ENCODE assay signal across 24 cellular contexts in genomic region chr5:54722846-54723433, GRCh38.
DNase-seq lines count a peak whose midpoint lies in the region; ATAC-seq, FAIRE-seq and TF ChIP-seq lines count a peak whose summit lies in the region.
"Had no signal": no experiment of that assay in that cellular context is flagged by ENCODE, and none has a peak within 500 bp of the region (broad histone marks: within the 10 kb centered on the region; RNA-seq: fewer than 3 reads in every experiment).

No MANE protein-coding gene starts in this region.

- H2BK5ac ChIP-seq in IMR-90 (ENCODE audit: low read depth, low read length, poor library complexity, severe bottlenecking) = peak overlapping the region; percentile 87
- H2BK5ac ChIP-seq in mesenchymal stem cell (ENCODE audit: low read depth, low read length, poor library complexity, severe bottlenecking) = no peak overlapping the region

- no peak for TF ChIP-seq CTCF in A673 (conservative IDR thresholded peaks at IDR 0.05; ENCODE audit: low read depth, low read length)
- no peak for TF ChIP-seq CTCF in IMR-90 (conservative IDR thresholded peaks at IDR 0.05; ENCODE audit: low read depth, low read length)
- TF ChIP-seq CTCF in bronchial epithelial cell (IDR thresholded peaks at IDR 0.05; ENCODE audit: insufficient read depth, low read length, severe bottlenecking) = no peak
- TF ChIP-seq CTCF in PC-9 (conservative IDR thresholded peaks at IDR 0.05) = no peak

- ATAC-seq in IMR-90 (ENCODE audit: low read depth) = peak; percentile 58
- no peak for ATAC-seq in GM19351 (IDR thresholded peaks at IDR 0.05; ENCODE audit: unreplicated experiment)
- ATAC-seq: activated CD8-positive, alpha-beta T cell treated with anti-CD3 and anti-CD28 coated beads, Interleukin-2, amount 10 ng/mL, durations not matched to agents 7 days and 5 days; K562; lower lobe of right lung had no signal

- H3K79me1 ChIP-seq in IMR-90 (ENCODE audit: low read depth in 1 of 2, low read length in 2 of 2) = peaks cover 0 to 12% of the 10 kb centered on the region in 2 experiments; a peak in 1 of 4 replicates
- H3K79me1 ChIP-seq in mesenchymal stem cell (replicated peaks; ENCODE audit: low read length, poor library complexity, severe bottlenecking) = no peaks in the 10 kb centered on the region

- no peaks in the 10 kb centered on the region for H3K36me3 ChIP-seq in A673 (ENCODE audit: insufficient read depth, low read length, poor library complexity, severe bottlenecking)
- no peaks in the 10 kb centered on the region for H3K36me3 ChIP-seq in IMR-90 (ENCODE audit: control insufficient read depth, insufficient read depth, low read length)
- H3K36me3 ChIP-seq in bronchial epithelial cell (ENCODE audit: control insufficient read depth, insufficient read depth, low read length) = no peaks in the 10 kb centered on the region
- H3K36me3 ChIP-seq in mesenchymal stem cell (ENCODE audit: control insufficient read depth in 1 of 2, insufficient read depth in 2 of 2, low read depth in 1 of 2, low read length in 2 of 2) = no peaks in the 10 kb centered on the region
- H3K36me3 ChIP-seq in PC-9 (ENCODE audit: low read depth) = no peaks in the 10 kb centered on the region
- H3K36me3 ChIP-seq: lower lobe of right lung had no signal

- H4K5ac ChIP-seq in IMR-90 (ENCODE audit: low read depth, low read length) = peak overlapping the region; percentile 60; the same call in 1 of the 2 replicates

- H2BK15ac ChIP-seq in IMR-90 (ENCODE audit: low read depth, low read length) (peak overlapping the region; percentile 97; the same call in 2 of the 3 replicates), mesenchymal stem cell (ENCODE audit: low read depth, poor library complexity, severe bottlenecking) (no peak overlapping the region)

- in situ Hi-C loops in IMR-90 (cut with MboI; ENCODE audit: low sequenced_read_pairs) = no loop called here

- TF ChIP-seq POLR2A in IMR-90 (IDR thresholded peaks at IDR 0.05; ENCODE audit: low read depth, low read length) = no peak

- CTCF ChIA-PET in A673 (lab: Charles Lee) (interaction anchor here (0.6 to 1.2 kb wide), 4 partner anchors 122 to 479 kb away, joined by 4 to 14 read pairs (median 5); no protein-coding TSS in a partner anchor), IMR-90 (lab: Yijun Ruan, JAX) (no interaction called here), PC-9 (lab: Charles Lee) (no interaction called here)

- peak overlapping the region; percentile 81 for H2BK20ac ChIP-seq in IMR-90 (ENCODE audit: low read depth, low read length)

- H3K79me2 ChIP-seq in PC-9 (ENCODE audit: low read depth) = no peaks in the 10 kb centered on the region

- no peaks in the 10 kb centered on the region for H4K20me1 ChIP-seq in IMR-90 (ENCODE audit: insufficient read depth, low read length)
- H4K20me1 ChIP-seq in PC-9 (ENCODE audit: insufficient read depth) = no peaks in the 10 kb centered on the region

- FAIRE-seq in bronchial epithelial cell (lab: Jason Lieb, UNC) = no peak
- FAIRE-seq: K562, urothelium cell line had no signal

- peak overlapping the region; percentile 59 to 69; a peak in 3 of 4 replicates for H4K8ac ChIP-seq in IMR-90 (ENCODE audit: low read depth in 2 of 2, low read length in 2 of 2)
- no peak overlapping the region for H4K8ac ChIP-seq in mesenchymal stem cell (ENCODE audit: low read length)

- H2BK12ac ChIP-seq in mesenchymal stem cell (ENCODE audit: low read length in 2 of 2) = no peak overlapping the region

- no peak overlapping the region for H3K4me3 ChIP-seq in A673 (ENCODE audit: low read depth, low read length, poor library complexity, severe bottlenecking)
- no peak overlapping the region for H3K4me3 ChIP-seq in IMR-90 (ENCODE audit: insufficient read depth, low read depth, low read length)
- no peak overlapping the region for H3K4me3 ChIP-seq in bronchial epithelial cell (ENCODE audit: low read depth, low read length)
- no peak overlapping the region for H3K4me3 ChIP-seq in mesenchymal stem cell (ENCODE audit: insufficient read depth in 1 of 2, low read depth in 1 of 2, low read length in 2 of 2)
- H3K4me3 ChIP-seq in PC-9 = no peak overlapping the region
- H3K4me3 ChIP-seq: K562, lower lobe of right lung had no signal

- no peaks in the 10 kb centered on the region for H3K9me2 ChIP-seq in PC-9 (ENCODE audit: insufficient read depth)

- H2AK5ac ChIP-seq in IMR-90 (ENCODE audit: low read depth, low read length) (peak overlapping the region; percentile 78), mesenchymal stem cell (ENCODE audit: low read length, severe bottlenecking) (no peak overlapping the region)

- no peak for TF ChIP-seq RAD21 in IMR-90 (IDR thresholded peaks at IDR 0.05; ENCODE audit: low read length)

- H4K91ac ChIP-seq in IMR-90 (ENCODE audit: insufficient read depth, low read depth, low read length) (peak overlapping the region; percentile 65; the same call in 1 of the 2 replicates), mesenchymal stem cell (ENCODE audit: low read length) (no peak overlapping the region)

- POLR2A ChIA-PET in A673 (lab: Charles Lee; ENCODE audit: low non-redundant PET) (interaction anchor here (0.6 to 1.2 kb wide), 2 partner anchors 206 to 828 kb away, joined by 5 to 7 read pairs; no protein-coding TSS in a partner anchor), IMR-90 (lab: Charles Lee; ENCODE audit: unreplicated experiment) (no interaction called here), PC-9 (lab: Charles Lee; ENCODE audit: unreplicated experiment) (no interaction called here)

- H2AK9ac ChIP-seq in IMR-90 (replicated peaks; ENCODE audit: low read depth, low read length, poor library complexity) = no peak overlapping the region

- H3K23ac ChIP-seq in IMR-90 (ENCODE audit: low read depth, low read length) (no peak overlapping the region), mesenchymal stem cell (ENCODE audit: low read length in 2 of 2) (no peak overlapping the region)

- H3K4me1 ChIP-seq in A673 (ENCODE audit: insufficient read depth, low read length, poor library complexity, severe bottlenecking) (peaks cover 80% of the 10 kb centered on the region), IMR-90 (ENCODE audit: control insufficient read depth, insufficient read depth, low read length) (peaks cover 25% of the 10 kb centered on the region), mesenchymal stem cell (ENCODE audit: control insufficient read depth, insufficient read depth, low read depth, low read length) (peaks cover 19% of the 10 kb centered on the region), PC-9 (replicated peaks; ENCODE audit: insufficient read depth) (peaks cover 10% of the 10 kb centered on the region)

- H2AFZ ChIP-seq in IMR-90 (replicated peaks; ENCODE audit: low read length, poor library complexity) = no peak overlapping the region
- H2AFZ ChIP-seq in mesenchymal stem cell (ENCODE audit: low read depth, low read length) = no peak overlapping the region
- H2AFZ ChIP-seq in PC-9 = no peak overlapping the region

- intact Hi-C loops in A673 (cut with micrococcal nuclease; ENCODE audit: unreplicated experiment) (loop anchor here (1.0 to 10.0 kb wide), 6 partner anchors 68 to 478 kb away; partner anchors contain the start of genes GPX8 and SNX18), IMR-90 (cut with micrococcal nuclease) (no loop called here), PC-9 (cut with micrococcal nuclease; ENCODE audit: unreplicated experiment) (no loop called here)

- H3K9me3 ChIP-seq in A673 (ENCODE audit: low read depth, low read length, poor library complexity, severe bottlenecking) = no peaks in the 10 kb centered on the region
- no peaks in the 10 kb centered on the region for H3K9me3 ChIP-seq in IMR-90 (ENCODE audit: control insufficient read depth, insufficient read depth, low read length)
- H3K9me3 ChIP-seq in mesenchymal stem cell (ENCODE audit: control insufficient read depth, low read length) = no peaks in the 10 kb centered on the region
- no peaks in the 10 kb centered on the region for H3K9me3 ChIP-seq in PC-9 (ENCODE audit: insufficient read depth, low read depth)
- H3K9me3 ChIP-seq: lower lobe of right lung had no signal

- peak overlapping the region; percentile 99 for H3K27ac ChIP-seq in A673 (ENCODE audit: low read depth, low read length, poor library complexity, severe bottlenecking)
- H3K27ac ChIP-seq in IMR-90 (ENCODE audit: insufficient read depth, low read length) = peak overlapping the region; percentile 67; the same call in 1 of the 2 replicates
- H3K27ac ChIP-seq in mesenchymal stem cell (ENCODE audit: low read length, poor library complexity, severe bottlenecking) = peak overlapping the region; percentile 12
- no peak overlapping the region for H3K27ac ChIP-seq in PC-9
- H3K27ac ChIP-seq: C4-2B, lower lobe of right lung, VCaP had no signal

- H3K18ac ChIP-seq in IMR-90 (ENCODE audit: low read depth, low read length) (no peak overlapping the region), mesenchymal stem cell (ENCODE audit: low read depth in 1 of 2, low read length in 2 of 2) (no peak overlapping the region)

- H3K14ac ChIP-seq in IMR-90 (replicated peaks; ENCODE audit: low read depth, low read length) (peak overlapping the region; percentile 89), mesenchymal stem cell (ENCODE audit: low read length in 2 of 2) (no peak overlapping the region)

- H3K9me1 ChIP-seq in IMR-90 (ENCODE audit: insufficient read depth, low read length) = peaks cover 18% of the 10 kb centered on the region

- no peaks in the 10 kb centered on the region for H3K27me3 ChIP-seq in A673 (replicated peaks; ENCODE audit: insufficient read depth, low read depth, low read length, poor library complexity)
- H3K27me3 ChIP-seq in IMR-90 (ENCODE audit: control insufficient read depth, insufficient read depth, low read length) = no peaks in the 10 kb centered on the region
- H3K27me3 ChIP-seq in bronchial epithelial cell (ENCODE audit: control insufficient read depth, insufficient read depth, low read length) = peaks cover 2% of the 10 kb centered on the region
- H3K27me3 ChIP-seq in mesenchymal stem cell (ENCODE audit: control insufficient read depth in 1 of 2, insufficient read depth in 1 of 2, low read length in 2 of 2) = no peaks in the 10 kb centered on the region
- no peaks in the 10 kb centered on the region for H3K27me3 ChIP-seq in PC-9 (ENCODE audit: insufficient read depth, low read depth)

- H2BK120ac ChIP-seq in IMR-90 (ENCODE audit: low read depth, low read length) = peak overlapping the region; percentile 89; the same call in 1 of the 2 replicates
- no peak overlapping the region for H2BK120ac ChIP-seq in mesenchymal stem cell (ENCODE audit: low read depth, low read length)

- H3K4ac ChIP-seq in IMR-90 (ENCODE audit: low read depth, low read length) (peak overlapping the region; percentile 76), mesenchymal stem cell (ENCODE audit: low read depth in 1 of 2, low read length in 2 of 2) (no peak overlapping the region)

- dilution Hi-C loops in IMR-90 (cut with HindIII; ENCODE audit: low sequenced_read_pairs, unreplicated experiment) = no loop called here

- 80% methylated on average over 1 of the region's 6 CpGs; no CpG with 5 or more reads in 1 of the 2 experiments for WGBS in IMR-90 (ENCODE audit: extremely low coverage in 2 of 2, insufficient read length in 1 of 2), 2 experiments
- 53% methylated on average over 6 of the region's 6 CpGs for WGBS in mesenchymal stem cell

- H3K9ac ChIP-seq in IMR-90 (ENCODE audit: low read depth, low read length) = no peak overlapping the region
- no peak overlapping the region for H3K9ac ChIP-seq in mesenchymal stem cell (ENCODE audit: low read length)

- no peak overlapping the region for H3K56ac ChIP-seq in IMR-90 (ENCODE audit: extremely low read depth, insufficient read depth, low read length)

- BruUV-seq in A673 (replicated peaks; lab: Mats Ljungman, UMichigan) (no TSS peak), IMR-90 (replicated peaks; lab: Mats Ljungman, UMichigan) (no TSS peak), PC-9 (replicated peaks; lab: Mats Ljungman, UMichigan) (no TSS peak)

- H3K4me2 ChIP-seq in IMR-90 (ENCODE audit: low read depth, low read length) (no peak overlapping the region), mesenchymal stem cell (ENCODE audit: low read length, poor library complexity, severe bottlenecking) (no peak overlapping the region), PC-9 (no peak overlapping the region)

- peak; percentile 97 for DNase-seq in A673 (ENCODE audit: low spot score)
- DNase-seq in IMR-90 = peak; percentile 56
- peak; percentile 35 for DNase-seq in bronchial epithelial cell (ENCODE audit: low read depth)
- DNase-seq in mesenchymal stem cell = peak; percentile 15
- DNase-seq in PC-9 = no peak
- no peak for DNase-seq in CD1c-positive myeloid dendritic cell (ENCODE audit: extremely low spot score)
- no peak for DNase-seq in KG1 (lab: John Stamatoyannopoulos, UW)
- DNase-seq: activated CD8-positive, alpha-beta T cell treated with anti-CD3 and anti-CD28 coated beads, Interleukin-2, amount 10 ng/mL, durations not matched to agents 7 days and 5 days; activated naive CD4-positive, alpha-beta T cell; activated T-cell treated with anti-CD3 and anti-CD28 coated beads, Interleukin-2, amount 50 U/mL, for 1 hour; anterior cingulate cortex; effector memory CD4-positive, alpha-beta T cell; GDM1; lower lobe of right lung; NCI-H187 treated with DMSO at 0.1 percent for 48 hours; NCI-H774; OCI-M1; SHP77 treated with DMSO at 0.1 percent for 48 hours; stimulated activated CD8-positive, alpha-beta memory T cell treated with anti-CD3 and anti-CD28 coated beads, Interleukin-4, amount 100 ng/mL, for 48 hours had no signal

- no peaks in the 10 kb centered on the region for H3F3A ChIP-seq in PC-9 (ENCODE audit: insufficient read depth, low read depth)

Comparison
In these comparisons a context has a peak if more than half of its experiments do, and no peak if none do; other contexts are left out.
1. DNase-seq: peak in A673 (single experiment), IMR-90 (single experiment), bronchial epithelial cell (single experiment) and mesenchymal stem cell (single experiment); none in PC-9 (0 of 2), CD1c-positive myeloid dendritic cell (single experiment) and KG1 (single experiment).